Comparison of ENCODE assay signal across 8 cellular contexts in genomic region chr2:128091691-128092050, GRCh38. TPM values are rescaled to one million over a fixed set of nuclear protein-coding genes. Genes with fewer than 3 reads are reported as not detected.
DNase-seq lines count a peak whose midpoint lies in the region; ATAC-seq and TF ChIP-seq lines count a peak whose summit lies in the region.

No MANE protein-coding gene starts in this region.

- no peak overlapping the region for H2BK5ac ChIP-seq in mesenchymal stem cell (ENCODE audit: low read depth, low read length, poor library complexity, severe bottlenecking)

- H3K79me2 ChIP-seq in OCI-LY1 (ENCODE audit: insufficient read depth, low read length), result peaks cover 47% of the 10 kb centered on the region

- H3F3A ChIP-seq in OCI-LY1 (ENCODE audit: insufficient read depth, low read length), result peaks cover 3% of the 10 kb centered on the region; the same call in 1 of the 2 replicates

- H3K4ac ChIP-seq in mesenchymal stem cell (ENCODE audit: low read depth in 1 of 2, low read length in 2 of 2), result peak overlapping the region; percentile 47 to 71

- H3K27me3 ChIP-seq in OCI-LY1 (ENCODE audit: insufficient read depth, low read length) (no peaks in the 10 kb centered on the region), mesenchymal stem cell (ENCODE audit: control insufficient read depth in 1 of 2, insufficient read depth in 1 of 2, low read length in 2 of 2) (no peaks in the 10 kb centered on the region)

- H4K20me1 ChIP-seq in OCI-LY1 (ENCODE audit: insufficient read depth, low read length), result no peaks in the 10 kb centered on the region

- TF ChIP-seq CTCF in OCI-LY1 (IDR thresholded peaks at IDR 0.05; ENCODE audit: low read length), result no peak

- H3K27ac ChIP-seq in OCI-LY1 (ENCODE audit: low read depth, low read length, poor library complexity, severe bottlenecking), result peak overlapping the region; percentile 38
- H3K27ac ChIP-seq in mesenchymal stem cell (ENCODE audit: low read length, poor library complexity, severe bottlenecking), result no peak overlapping the region

- H3K4me3 ChIP-seq in OCI-LY1 (ENCODE audit: low read depth, low read length, poor library complexity, severe bottlenecking), result peak overlapping the region; percentile 97
- peak overlapping the region; percentile 98 to 99 for H3K4me3 ChIP-seq in mesenchymal stem cell (ENCODE audit: insufficient read depth in 1 of 2, low read depth in 1 of 2, low read length in 2 of 2)

- H3K23ac ChIP-seq in mesenchymal stem cell (ENCODE audit: low read length in 2 of 2), result no peak overlapping the region

- no peak overlapping the region for H2BK120ac ChIP-seq in mesenchymal stem cell (ENCODE audit: low read depth, low read length)

- H3K18ac ChIP-seq in mesenchymal stem cell (ENCODE audit: low read depth in 1 of 2, low read length in 2 of 2), result peak overlapping the region in 1 of 2 experiments; percentile 69

- H3K9me2 ChIP-seq in OCI-LY1 (ENCODE audit: low read depth, low read length), result no peaks in the 10 kb centered on the region

- under 1% methylated on average over 9 of the region's 9 CpGs for WGBS in mesenchymal stem cell

- no peaks in the 10 kb centered on the region for H3K9me3 ChIP-seq in OCI-LY1 (ENCODE audit: low read length)
- no peaks in the 10 kb centered on the region for H3K9me3 ChIP-seq in mesenchymal stem cell (ENCODE audit: control insufficient read depth, low read length)

- peak overlapping the region; percentile 85 for H3K4me2 ChIP-seq in OCI-LY1 (ENCODE audit: low read length)
- H3K4me2 ChIP-seq in mesenchymal stem cell (ENCODE audit: low read length, poor library complexity, severe bottlenecking), result peak overlapping the region; percentile 76

- ATAC-seq in GM18502 (IDR thresholded peaks at IDR 0.05; ENCODE audit: poor library complexity, unreplicated experiment) (no peak), HG03565 (IDR thresholded peaks at IDR 0.05; ENCODE audit: unreplicated experiment) (no peak)

- no peak overlapping the region for H2AK5ac ChIP-seq in mesenchymal stem cell (ENCODE audit: low read length, severe bottlenecking)

- H3K36me3 ChIP-seq in OCI-LY1 (ENCODE audit: insufficient read depth, low read length) (peaks cover 9% of the 10 kb centered on the region; the same call in 1 of the 2 replicates), mesenchymal stem cell (ENCODE audit: control insufficient read depth in 1 of 2, insufficient read depth in 2 of 2, low read depth in 1 of 2, low read length in 2 of 2) (peaks cover 3 to 13% of the 10 kb centered on the region in 2 experiments)

- H3K9ac ChIP-seq in OCI-LY1 (ENCODE audit: low read length), result peak overlapping the region; percentile 90
- H3K9ac ChIP-seq in mesenchymal stem cell (ENCODE audit: low read length), result peak overlapping the region; percentile 97

- peak overlapping the region in 1 of 2 experiments; percentile 99 for H3K14ac ChIP-seq in mesenchymal stem cell (ENCODE audit: low read length in 2 of 2)

- H2AFZ ChIP-seq in OCI-LY1 (ENCODE audit: low read length), result no peak overlapping the region
- H2AFZ ChIP-seq in mesenchymal stem cell (ENCODE audit: low read depth, low read length), result peak overlapping the region; percentile 74

- peaks cover 14% of the 10 kb centered on the region for H3K79me1 ChIP-seq in mesenchymal stem cell (replicated peaks; ENCODE audit: low read length, poor library complexity, severe bottlenecking)

- peak overlapping the region; percentile 98 for H4K8ac ChIP-seq in mesenchymal stem cell (ENCODE audit: low read length)

- no peak overlapping the region for H2BK12ac ChIP-seq in mesenchymal stem cell (ENCODE audit: low read length in 2 of 2)

- H3K4me1 ChIP-seq in OCI-LY1 (ENCODE audit: insufficient read depth, low read length, severe bottlenecking) (peaks cover 42% of the 10 kb centered on the region), mesenchymal stem cell (ENCODE audit: control insufficient read depth, insufficient read depth, low read depth, low read length) (peaks cover 5% of the 10 kb centered on the region)

- DNase-seq in NCI-H2227 (lab: John Stamatoyannopoulos, UW; ENCODE audit: unreplicated experiment), result peak; percentile 57
- DNase-seq in NCI-H2227 treated with DMSO at 0.1 percent for 48 hours (lab: John Stamatoyannopoulos, UW), result no peak
- peak; percentile 14 for DNase-seq in cerebellar cortex (ENCODE audit: low spot score)
- DNase-seq in mesenchymal stem cell, result peak; percentile 69
- no peak for DNase-seq in MV-4-11 (lab: John Stamatoyannopoulos, UW)

- H2BK15ac ChIP-seq in mesenchymal stem cell (ENCODE audit: low read depth, poor library complexity, severe bottlenecking), result no peak overlapping the region

- H4K91ac ChIP-seq in mesenchymal stem cell (ENCODE audit: low read length), result no peak overlapping the region

RNA-seq across cellular contexts. Expression of gene UGGT1, which starts 0.7 kb away (rescaled TPM):
- polyA plus RNA-seq in mesenchymal stem cell (2013, experiment 1 of 2), result 49.2 TPM
- polyA plus RNA-seq in mesenchymal stem cell (2013, experiment 2 of 2), result 49.3 TPM

Comparison
In these comparisons a context has a peak if more than half of its experiments do, and no peak if none do; other contexts are left out.
1. DNase-seq: peak in NCI-H2227 (single experiment), cerebellar cortex (single experiment) and mesenchymal stem cell (single experiment); none in NCI-H2227 treated with DMSO at 0.1 percent for 48 hours (single experiment) and MV-4-11 (single experiment).